ENCODE assay signal across 20 cellular contexts in genomic region chr3:72520205-72520604, GRCh38.
A peak's percentile ranks its signal among the peaks of the same experiment; 100 is the strongest.
DNase-seq lines count a peak whose midpoint lies in the region; ATAC-seq and TF ChIP-seq lines count a peak whose summit lies in the region.
"Had no signal": no experiment of that assay in that cellular context is flagged by ENCODE, and none has a peak within 500 bp of the region (broad histone marks: within the 10 kb centered on the region; RNA-seq: fewer than 3 reads in every experiment).

No MANE protein-coding gene starts in this region.

- H4K20me1 ChIP-seq in GM23338 (replicated peaks; ENCODE audit: insufficient read depth): no peaks in the 10 kb centered on the region

- H3K4me2 ChIP-seq in GM23338: no peak overlapping the region
- H3K4me2 ChIP-seq: neural progenitor cell had no signal

- H3K27me3 Mint-ChIP-seq in activated T-cell treated with anti-CD3 and anti-CD28 coated beads, Interleukin-2, amount 50 U/mL, for 72 hours (ENCODE audit: low read depth): no peaks in the 10 kb centered on the region
- H3K27me3 Mint-ChIP-seq in GM23338 (ENCODE audit: insufficient read depth, low read depth, poor library complexity) (no peaks in the 10 kb centered on the region), progenitor cell of endocrine pancreas (no peaks in the 10 kb centered on the region)
- no peaks in the 10 kb centered on the region for H3K27me3 Mint-ChIP-seq in activated T-helper 17 cell treated with anti-CD3 and anti-CD28 coated beads, Interleukin-2, amount 50 U/mL, for 72 hours

- H3K9me2 ChIP-seq in GM23338 (ENCODE audit: insufficient read depth): no peaks in the 10 kb centered on the region

- peaks cover 3 to 5% of the 10 kb centered on the region in 2 donors for H3K9me3 Mint-ChIP-seq in activated T-cell treated with anti-CD3 and anti-CD28 coated beads, Interleukin-2, amount 50 U/mL, for 72 hours
- H3K9me3 Mint-ChIP-seq in GM23338 (no peaks in the 10 kb centered on the region), progenitor cell of endocrine pancreas (ENCODE audit: low read depth) (no peaks in the 10 kb centered on the region)
- no peaks in the 10 kb centered on the region for H3K9me3 Mint-ChIP-seq in activated T-helper 17 cell treated with anti-CD3 and anti-CD28 coated beads, Interleukin-2, amount 50 U/mL, for 72 hours
- H3K9me3 Mint-ChIP-seq: H9, neural progenitor cell, type B pancreatic cell had no signal

- H2AFZ ChIP-seq in GM23338: 0 out of 2 replicates have a peak overlapping the region, but pooled peaks have one; percentile 52
- H2AFZ ChIP-seq: neural progenitor cell had no signal

- no peak for ATAC-seq in activated T-cell treated with anti-CD3 and anti-CD28 coated beads, Interleukin-2, amount 50 U/mL, for 72 hours (replicated peaks in 1 of 2)
- no peak for ATAC-seq in GM23338
- ATAC-seq in activated T-helper 17 cell treated with anti-CD3 and anti-CD28 coated beads, Interleukin-2, amount 50 U/mL, for 72 hours (replicated peaks): no peak
- ATAC-seq in HG03159 (IDR thresholded peaks at IDR 0.05; ENCODE audit: unreplicated experiment): no peak
- ATAC-seq: left lobe of liver, psoas muscle had no signal

- H3K4me1 ChIP-seq in GM23338 (ENCODE audit: insufficient read depth) (no peaks in the 10 kb centered on the region), ascending aorta (no peaks in the 10 kb centered on the region)
- H3K4me1 ChIP-seq: breast epithelium, psoas muscle had no signal

- no peak overlapping the region for H3K27ac ChIP-seq in GM23338 (ENCODE audit: low read depth)
- H3K27ac ChIP-seq in ascending aorta: no peak overlapping the region
- H3K27ac ChIP-seq: breast epithelium, epithelial cell of prostate, neural progenitor cell, psoas muscle had no signal

- H3K4me3 Mint-ChIP-seq in activated T-cell treated with anti-CD3 and anti-CD28 coated beads, Interleukin-2, amount 50 U/mL, for 72 hours: peak overlapping the region; percentile 47 to 80
- H3K4me3 Mint-ChIP-seq in GM23338: no peak overlapping the region
- peak overlapping the region; percentile 59 for H3K4me3 Mint-ChIP-seq in activated T-helper 17 cell treated with anti-CD3 and anti-CD28 coated beads, Interleukin-2, amount 50 U/mL, for 72 hours
- H3K4me3 Mint-ChIP-seq in progenitor cell of endocrine pancreas (ENCODE audit: low read depth): no peak overlapping the region
- H3K4me3 Mint-ChIP-seq: H9, neural progenitor cell had no signal

- H3K9me3 ChIP-seq in ascending aorta: no peaks in the 10 kb centered on the region
- H3K9me3 ChIP-seq: breast epithelium, Caco-2, psoas muscle had no signal

- peaks cover 61% of the 10 kb centered on the region for H3K4me1 Mint-ChIP-seq in activated T-cell treated with anti-CD3 and anti-CD28 coated beads, Interleukin-2, amount 50 U/mL, for 72 hours (ENCODE audit: low read depth)
- peaks cover 5% of the 10 kb centered on the region; the same call in 2 of the 3 replicates for H3K4me1 Mint-ChIP-seq in GM23338
- H3K4me1 Mint-ChIP-seq in activated T-helper 17 cell treated with anti-CD3 and anti-CD28 coated beads, Interleukin-2, amount 50 U/mL, for 72 hours: peaks cover 13% of the 10 kb centered on the region
- peaks cover 50% of the 10 kb centered on the region for H3K4me1 Mint-ChIP-seq in progenitor cell of endocrine pancreas (ENCODE audit: low read depth)

- no peak for DNase-seq in activated T-cell treated with anti-CD3 and anti-CD28 coated beads, Interleukin-2, amount 50 U/mL, for 72 hours
- DNase-seq in activated T-cell treated with anti-CD3 and anti-CD28 coated beads, Interleukin-2, amount 50 U/mL, for 48 hours: no peak
- DNase-seq in GM23338 (ENCODE audit: low spot score) (no peak), progenitor cell of endocrine pancreas (ENCODE audit: low spot score, unreplicated experiment) (no peak), ascending aorta (ENCODE audit: low spot score in 2 of 2) (no peak)
- DNase-seq: Caco-2; DMS79 treated with DMSO at 0.1 percent for 48 hours; effector CD4-positive, alpha-beta T cell; GF-D8; H9; MM.1S; psoas muscle; SW 1271 had no signal

- no peaks in the 10 kb centered on the region for H3K79me2 ChIP-seq in GM23338 (replicated peaks; ENCODE audit: insufficient read depth)

- H3K27ac Mint-ChIP-seq in activated T-cell treated with anti-CD3 and anti-CD28 coated beads, Interleukin-2, amount 50 U/mL, for 72 hours: peak overlapping the region; percentile 60
- H3K27ac Mint-ChIP-seq in GM23338 (no peak overlapping the region), progenitor cell of endocrine pancreas (peak overlapping the region; percentile 51)
- H3K27ac Mint-ChIP-seq in activated T-helper 17 cell treated with anti-CD3 and anti-CD28 coated beads, Interleukin-2, amount 50 U/mL, for 72 hours: peak overlapping the region; percentile 93

- no peak for TF ChIP-seq CTCF in GM23338 (conservative IDR thresholded peaks at IDR 0.05; ENCODE audit: low read depth in 2 of 2)
- TF ChIP-seq CTCF in progenitor cell of endocrine pancreas (IDR thresholded peaks at IDR 0.05; ENCODE audit: unreplicated experiment): no peak
- no peak for TF ChIP-seq CTCF in ascending aorta (IDR thresholded peaks at IDR 0.05)

- H3K36me3 ChIP-seq in GM23338 (ENCODE audit: insufficient read depth): no peaks in the 10 kb centered on the region
- no peaks in the 10 kb centered on the region for H3K36me3 ChIP-seq in ascending aorta
- H3K36me3 ChIP-seq: breast epithelium, neural progenitor cell had no signal

- H3K4me3 ChIP-seq in GM23338 (no peak overlapping the region), ascending aorta (no peak overlapping the region)
- H3K4me3 ChIP-seq: breast epithelium, neural progenitor cell, psoas muscle had no signal

- H3K27me3 ChIP-seq in GM23338 (ENCODE audit: insufficient read depth) (no peaks in the 10 kb centered on the region), ascending aorta (no peaks in the 10 kb centered on the region)
- H3K27me3 ChIP-seq: breast epithelium, neural progenitor cell had no signal

- H3K36me3 Mint-ChIP-seq in activated T-cell treated with anti-CD3 and anti-CD28 coated beads, Interleukin-2, amount 50 U/mL, for 72 hours (ENCODE audit: insufficient read depth in 2 of 2): peaks cover 3% of the 10 kb centered on the region in 2 donors
- H3K36me3 Mint-ChIP-seq in GM23338 (ENCODE audit: low read depth) (no peaks in the 10 kb centered on the region), progenitor cell of endocrine pancreas (ENCODE audit: insufficient read depth) (no peaks in the 10 kb centered on the region)
- H3K36me3 Mint-ChIP-seq in activated T-helper 17 cell treated with anti-CD3 and anti-CD28 coated beads, Interleukin-2, amount 50 U/mL, for 72 hours (ENCODE audit: low read depth): no peaks in the 10 kb centered on the region
- H3K36me3 Mint-ChIP-seq: neural progenitor cell, type B pancreatic cell had no signal

- no peaks in the 10 kb centered on the region for H3F3A ChIP-seq in GM23338 (replicated peaks; ENCODE audit: low read depth)

- intact Hi-C loops in ascending aorta (cut with DNase I): no loop called here

TF ChIP-seq in GM23338, 12 proteins besides CTCF, POLR2A, EP300 and RAD21 (continues in another document):
- no peak for TF ChIP-seq ZNF114 (CRISPR knock-in tag; IDR thresholded peaks at IDR 0.05)
- TF ChIP-seq ZNF331 (CRISPR knock-in tag; IDR thresholded peaks at IDR 0.05; ENCODE audit: low read depth): no peak

Comparison
In these comparisons a context has a peak if more than half of its experiments do, and no peak if none do; other contexts are left out.
1. H3K4me3 Mint-ChIP-seq: peak in activated T-cell treated with anti-CD3 and anti-CD28 coated beads, Interleukin-2, amount 50 U/mL, for 72 hours (2 of 2) and activated T-helper 17 cell treated with anti-CD3 and anti-CD28 coated beads, Interleukin-2, amount 50 U/mL, for 72 hours (single experiment); none in GM23338 (single experiment) and progenitor cell of endocrine pancreas (single experiment).